ENCODE assay signal across 10 cellular contexts in the genomic region with DNA sequence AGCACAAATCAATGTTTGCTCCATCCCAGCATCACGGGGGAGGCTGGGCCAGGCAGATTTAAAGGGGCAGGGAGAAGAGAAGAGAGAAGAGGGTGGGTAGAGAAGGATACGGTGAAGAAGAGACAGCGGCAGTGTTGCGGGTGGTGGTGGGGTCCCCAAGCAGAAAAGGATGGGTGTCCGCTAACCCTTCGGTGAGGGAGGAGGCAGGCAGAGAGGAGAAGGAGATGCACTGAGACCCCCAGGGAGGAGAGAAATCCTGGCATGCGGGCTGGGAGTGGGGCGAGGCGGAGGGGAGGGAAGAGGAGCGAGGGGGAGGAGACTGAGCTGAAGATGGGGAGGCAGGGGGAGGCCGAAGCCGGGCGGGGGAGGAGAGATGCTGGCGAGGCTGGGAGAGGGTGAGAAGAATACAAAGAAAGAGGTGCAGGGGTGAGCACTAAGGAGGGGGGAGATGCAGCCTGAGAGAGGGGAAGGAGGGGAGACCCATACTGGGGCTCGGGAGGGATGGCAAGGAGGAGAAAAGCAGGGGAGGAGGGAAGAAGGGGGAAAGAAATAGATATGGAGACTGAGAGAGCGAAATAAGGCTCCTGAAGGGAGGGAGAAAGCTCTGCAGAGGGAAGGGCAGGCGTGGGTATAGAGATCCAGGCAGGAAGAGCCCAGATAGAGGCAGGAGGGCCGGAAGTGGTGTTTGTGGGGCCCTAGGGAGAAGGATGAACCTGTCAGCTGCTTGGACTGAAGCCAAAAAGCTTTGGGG. TPM values are rescaled to one million over a fixed set of nuclear protein-coding genes. Genes with fewer than 3 reads are reported as not detected.
DNase-seq lines count a peak whose midpoint lies in the region; TF ChIP-seq lines count a peak whose summit lies in the region.
"Had no signal": no experiment of that assay in that cellular context is flagged by ENCODE, and none has a peak within 500 bp of the region (broad histone marks: within the 10 kb centered on the region; RNA-seq: fewer than 3 reads in every experiment).

Gene JPH4, minus strand, starts transcription at position 231 of the 751 bp plus-strand sequence. CDS start 1,337 bp downstream, outside the sequence.

- H3K4me2 ChIP-seq in parathyroid adenoma (ENCODE audit: low read length) = no peak within 1 kb of the TSS

- no peaks in the 10 kb centered on the region for H3K9me3 Mint-ChIP-seq in activated CD4-positive, alpha-beta memory T cell treated with anti-CD3 and anti-CD28 coated beads for 36 hours
- H3K9me3 Mint-ChIP-seq: activated naive CD4-positive, alpha-beta T cell treated with anti-CD3 and anti-CD28 coated beads, Interleukin-2, amount 50 U/mL, for 72 hours had no signal

- H3K4me3 Mint-ChIP-seq in activated CD4-positive, alpha-beta memory T cell treated with anti-CD3 and anti-CD28 coated beads for 36 hours = no peak within 1 kb of the TSS

- peaks cover 3% of the 10 kb centered on the region for H3K27me3 ChIP-seq in parathyroid adenoma (ENCODE audit: control insufficient read depth, insufficient read depth, low read length)
- peaks cover 27% of the 10 kb centered on the region for H3K27me3 ChIP-seq in colonic mucosa

- TF ChIP-seq CTCF in GM12864 (IDR thresholded peaks at IDR 0.05; ENCODE audit: low read depth, low read length, missing control alignments) = no peak
- TF ChIP-seq CTCF in parathyroid adenoma (IDR thresholded peaks at IDR 0.05) = no peak
- TF ChIP-seq CTCF in colonic mucosa (IDR thresholded peaks at IDR 0.05) = no peak

- intact Hi-C loops in colonic mucosa (cut with DNase I) = no loop called here
- intact Hi-C loops in activated CD4-positive, alpha-beta memory T cell treated with anti-CD3 and anti-CD28 coated beads for 36 hours (cut with micrococcal nuclease) = no loop called here

- peak within 1 kb of the TSS; percentile 65 for H2AFZ ChIP-seq in parathyroid adenoma

- no peak within 1 kb of the TSS for H3K9ac ChIP-seq in parathyroid adenoma
- no peak within 1 kb of the TSS for H3K9ac ChIP-seq in colonic mucosa (ENCODE audit: low read depth in 2 of 2, low read length in 2 of 2)

- no peaks in the 10 kb centered on the region for H3K36me3 Mint-ChIP-seq in activated CD4-positive, alpha-beta memory T cell treated with anti-CD3 and anti-CD28 coated beads for 36 hours

- POLR2A ChIA-PET in activated CD4-positive, alpha-beta memory T cell treated with anti-CD3 and anti-CD28 coated beads for 36 hours (lab: Charles Lee) = no interaction called here

- no peak within 1 kb of the TSS for H3K27ac Mint-ChIP-seq in activated CD4-positive, alpha-beta memory T cell treated with anti-CD3 and anti-CD28 coated beads for 36 hours
- H3K27ac Mint-ChIP-seq: activated naive CD4-positive, alpha-beta T cell treated with anti-CD3 and anti-CD28 coated beads, Interleukin-2, amount 50 U/mL, for 72 hours had no signal

- H3K27me3 Mint-ChIP-seq in activated CD4-positive, alpha-beta memory T cell treated with anti-CD3 and anti-CD28 coated beads for 36 hours = peaks cover 41% of the 10 kb centered on the region

- H3K9me3 ChIP-seq in parathyroid adenoma (ENCODE audit: control insufficient read depth, low read length) (no peaks in the 10 kb centered on the region), colonic mucosa (no peaks in the 10 kb centered on the region)
- H3K9me3 ChIP-seq: SJSA1 had no signal

- no peaks in the 10 kb centered on the region for H3K79me2 ChIP-seq in parathyroid adenoma

- no peak for DNase-seq in GM12864 (ENCODE audit: low read depth)
- peak; percentile 25 for DNase-seq in NCI-H226
- DNase-seq in foreskin melanocyte = peak; percentile 20
- DNase-seq in stimulated activated CD4-positive, alpha-beta T cell treated with anti-CD3 and anti-CD28 coated beads, Interleukin-4, amount 100 ng/mL, for 4 hours = no peak
- no peak for DNase-seq in colonic mucosa
- no peak for DNase-seq in AG08396 (ENCODE audit: low spot score)
- DNase-seq in activated CD4-positive, alpha-beta memory T cell treated with anti-CD3 and anti-CD28 coated beads for 36 hours = no peak

- peaks cover 4% of the 10 kb centered on the region for H3K4me1 ChIP-seq in parathyroid adenoma
- peaks cover 3% of the 10 kb centered on the region for H3K4me1 ChIP-seq in colonic mucosa
- H3K4me1 ChIP-seq: SJSA1 had no signal

- peak within 1 kb of the TSS; percentile 50 for H3K27ac ChIP-seq in parathyroid adenoma
- no peak within 1 kb of the TSS for H3K27ac ChIP-seq in colonic mucosa
- H3K27ac ChIP-seq: SJSA1 had no signal

- no peaks in the 10 kb centered on the region for H3K36me3 ChIP-seq in parathyroid adenoma (ENCODE audit: control insufficient read depth, insufficient read depth, low read length)
- no peaks in the 10 kb centered on the region for H3K36me3 ChIP-seq in colonic mucosa
- H3K36me3 ChIP-seq: SJSA1 had no signal

- H3K4me3 ChIP-seq in GM12864 (ENCODE audit: low read depth, low read length) (peak within 1 kb of the TSS; percentile 25; the same call in 1 of the 2 replicates), parathyroid adenoma (ENCODE audit: low read depth, low read length) (no peak within 1 kb of the TSS), colonic mucosa (no peak within 1 kb of the TSS)
- H3K4me3 ChIP-seq: SJSA1 had no signal

- H3K4me1 Mint-ChIP-seq in activated CD4-positive, alpha-beta memory T cell treated with anti-CD3 and anti-CD28 coated beads for 36 hours (ENCODE audit: low read depth) = peaks cover 18% of the 10 kb centered on the region

- CTCF ChIA-PET in activated CD4-positive, alpha-beta memory T cell treated with anti-CD3 and anti-CD28 coated beads for 36 hours (lab: Charles Lee) = interaction anchor here (0.6 to 2.3 kb wide), 2 partner anchors 10 to 269 kb away, joined by 3 to 7 read pairs; no protein-coding TSS in a partner anchor

RNA-seq across cellular contexts. Expression of gene JPH4, which starts in this region (rescaled TPM):
- total RNA-seq in colonic mucosa = under 1 TPM; 0.30 to 0.58 TPM
- total RNA-seq in activated CD4-positive, alpha-beta memory T cell treated with anti-CD3 and anti-CD28 coated beads for 36 hours = under 1 TPM in 1 of 2 experiments, not detected in 1; 0.12 TPM
- total RNA-seq: activated naive CD4-positive, alpha-beta T cell treated with anti-CD3 and anti-CD28 coated beads, Interleukin-2, amount 50 U/mL, for 72 hours; SJSA1 had no signal

Comparison
In these comparisons a context has a peak if more than half of its experiments do, and no peak if none do; other contexts are left out.
1. DNase-seq: peak in NCI-H226 (single experiment) and foreskin melanocyte (single experiment); none in GM12864 (single experiment), stimulated activated CD4-positive, alpha-beta T cell treated with anti-CD3 and anti-CD28 coated beads, Interleukin-4, amount 100 ng/mL, for 4 hours (0 of 2), colonic mucosa (single experiment), AG08396 (single experiment) and activated CD4-positive, alpha-beta memory T cell treated with anti-CD3 and anti-CD28 coated beads for 36 hours (single experiment).